ENCODE assay signal across 1 cellular context in the genomic region with DNA sequence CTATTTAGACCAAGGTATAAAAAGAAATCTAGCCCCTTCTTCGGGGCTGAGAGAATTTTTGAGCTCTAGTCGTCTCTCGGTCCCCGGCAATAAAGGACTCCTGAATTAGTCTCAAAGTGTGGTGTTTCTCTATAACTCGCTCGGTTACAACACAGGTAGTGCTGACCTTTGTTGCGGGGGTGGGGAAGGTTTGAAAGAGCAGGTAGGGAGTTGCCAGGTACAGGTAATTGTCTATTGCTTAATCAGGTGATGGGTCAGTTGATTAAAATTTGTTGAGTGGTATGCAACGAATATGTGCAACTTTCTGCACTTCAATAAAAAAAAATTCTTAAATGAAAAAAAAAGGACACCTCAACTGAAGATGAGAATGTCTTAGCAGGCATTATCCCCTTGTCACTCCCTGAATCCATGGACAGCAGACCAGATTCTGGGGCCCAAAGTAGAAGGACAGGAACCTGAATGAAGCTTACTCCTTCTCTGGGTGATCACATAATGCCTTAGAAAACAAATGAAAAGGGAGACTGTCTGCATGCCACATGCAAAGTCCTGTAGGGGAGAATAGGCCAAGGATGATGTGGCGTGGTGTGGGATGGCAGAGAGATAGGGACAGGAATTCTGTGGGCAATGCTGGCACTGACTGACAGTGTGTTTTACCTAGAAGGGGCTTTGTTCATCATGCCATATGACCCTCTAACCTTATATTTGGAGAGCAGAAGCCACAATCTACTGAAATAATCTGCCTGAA.
TF ChIP-seq lines count a peak whose summit lies in the region.

No MANE protein-coding gene starts in this region.

TF ChIP-seq in HepG2, 621 proteins besides CTCF, POLR2A, EP300 and RAD21:
- TF ChIP-seq, protein P1, sequence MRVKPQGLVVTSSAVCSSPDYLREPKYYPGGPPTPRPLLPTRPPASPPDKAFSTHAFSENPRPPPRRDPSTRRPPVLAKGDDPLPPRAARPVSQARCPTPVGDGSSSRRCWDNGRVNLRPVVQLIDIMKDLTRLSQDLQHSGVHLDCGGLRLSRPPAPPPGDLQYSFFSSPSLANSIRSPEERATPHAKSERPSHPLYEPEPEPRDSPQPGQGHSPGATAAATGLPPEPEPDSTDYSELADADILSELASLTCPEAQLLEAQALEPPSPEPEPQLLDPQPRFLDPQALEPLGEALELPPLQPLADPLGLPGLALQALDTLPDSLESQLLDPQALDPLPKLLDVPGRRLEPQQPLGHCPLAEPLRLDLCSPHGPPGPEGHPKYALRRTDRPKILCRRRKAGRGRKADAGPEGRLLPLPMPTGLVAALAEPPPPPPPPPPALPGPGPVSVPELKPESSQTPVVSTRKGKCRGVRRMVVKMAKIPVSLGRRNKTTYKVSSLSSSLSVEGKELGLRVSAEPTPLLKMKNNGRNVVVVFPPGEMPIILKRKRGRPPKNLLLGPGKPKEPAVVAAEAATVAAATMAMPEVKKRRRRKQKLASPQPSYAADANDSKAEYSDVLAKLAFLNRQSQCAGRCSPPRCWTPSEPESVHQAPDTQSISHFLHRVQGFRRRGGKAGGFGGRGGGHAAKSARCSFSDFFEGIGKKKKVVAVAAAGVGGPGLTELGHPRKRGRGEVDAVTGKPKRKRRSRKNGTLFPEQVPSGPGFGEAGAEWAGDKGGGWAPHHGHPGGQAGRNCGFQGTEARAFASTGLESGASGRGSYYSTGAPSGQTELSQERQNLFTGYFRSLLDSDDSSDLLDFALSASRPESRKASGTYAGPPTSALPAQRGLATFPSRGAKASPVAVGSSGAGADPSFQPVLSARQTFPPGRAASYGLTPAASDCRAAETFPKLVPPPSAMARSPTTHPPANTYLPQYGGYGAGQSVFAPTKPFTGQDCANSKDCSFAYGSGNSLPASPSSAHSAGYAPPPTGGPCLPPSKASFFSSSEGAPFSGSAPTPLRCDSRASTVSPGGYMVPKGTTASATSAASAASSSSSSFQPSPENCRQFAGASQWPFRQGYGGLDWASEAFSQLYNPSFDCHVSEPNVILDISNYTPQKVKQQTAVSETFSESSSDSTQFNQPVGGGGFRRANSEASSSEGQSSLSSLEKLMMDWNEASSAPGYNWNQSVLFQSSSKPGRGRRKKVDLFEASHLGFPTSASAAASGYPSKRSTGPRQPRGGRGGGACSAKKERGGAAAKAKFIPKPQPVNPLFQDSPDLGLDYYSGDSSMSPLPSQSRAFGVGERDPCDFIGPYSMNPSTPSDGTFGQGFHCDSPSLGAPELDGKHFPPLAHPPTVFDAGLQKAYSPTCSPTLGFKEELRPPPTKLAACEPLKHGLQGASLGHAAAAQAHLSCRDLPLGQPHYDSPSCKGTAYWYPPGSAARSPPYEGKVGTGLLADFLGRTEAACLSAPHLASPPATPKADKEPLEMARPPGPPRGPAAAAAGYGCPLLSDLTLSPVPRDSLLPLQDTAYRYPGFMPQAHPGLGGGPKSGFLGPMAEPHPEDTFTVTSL (CRISPR knock-in tag; IDR thresholded peaks at IDR 0.05; ENCODE audit: borderline replicate concordance): no peak
- TF ChIP-seq, protein P2, sequence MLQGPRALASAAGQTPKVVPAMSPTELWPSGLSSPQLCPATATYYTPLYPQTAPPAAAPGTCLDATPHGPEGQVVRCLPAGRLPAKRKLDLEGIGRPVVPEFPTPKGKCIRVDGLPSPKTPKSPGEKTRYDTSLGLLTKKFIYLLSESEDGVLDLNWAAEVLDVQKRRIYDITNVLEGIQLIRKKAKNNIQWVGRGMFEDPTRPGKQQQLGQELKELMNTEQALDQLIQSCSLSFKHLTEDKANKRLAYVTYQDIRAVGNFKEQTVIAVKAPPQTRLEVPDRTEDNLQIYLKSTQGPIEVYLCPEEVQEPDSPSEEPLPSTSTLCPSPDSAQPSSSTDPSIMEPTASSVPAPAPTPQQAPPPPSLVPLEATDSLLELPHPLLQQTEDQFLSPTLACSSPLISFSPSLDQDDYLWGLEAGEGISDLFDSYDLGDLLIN (CRISPR knock-in tag; IDR thresholded peaks at IDR 0.05; ENCODE audit: borderline replicate concordance): no peak
- TF ChIP-seq TARDBP (CRISPR knock-in tag; IDR thresholded peaks at IDR 0.05) (no peak), KMT2B (CRISPR knock-in tag; IDR thresholded peaks at IDR 0.05) (no peak), SAFB2 (CRISPR knock-in tag; IDR thresholded peaks at IDR 0.05; ENCODE audit: borderline replicate concordance, low read depth) (no peak), CCDC6 (CRISPR knock-in tag; IDR thresholded peaks at IDR 0.05) (no peak), TBX3 (IDR thresholded peaks at IDR 0.05; ENCODE audit: borderline replicate concordance) (no peak), XRCC5 (optimal IDR thresholded peaks at IDR 0.05; ENCODE audit: low read length) (no peak), ZNF337 (CRISPR knock-in tag; IDR thresholded peaks at IDR 0.05; ENCODE audit: borderline replicate concordance, low read depth) (no peak), U2AF2 (IDR thresholded peaks at IDR 0.05; ENCODE audit: low read depth, low read length) (no peak)
- TF ChIP-seq, protein P3, sequence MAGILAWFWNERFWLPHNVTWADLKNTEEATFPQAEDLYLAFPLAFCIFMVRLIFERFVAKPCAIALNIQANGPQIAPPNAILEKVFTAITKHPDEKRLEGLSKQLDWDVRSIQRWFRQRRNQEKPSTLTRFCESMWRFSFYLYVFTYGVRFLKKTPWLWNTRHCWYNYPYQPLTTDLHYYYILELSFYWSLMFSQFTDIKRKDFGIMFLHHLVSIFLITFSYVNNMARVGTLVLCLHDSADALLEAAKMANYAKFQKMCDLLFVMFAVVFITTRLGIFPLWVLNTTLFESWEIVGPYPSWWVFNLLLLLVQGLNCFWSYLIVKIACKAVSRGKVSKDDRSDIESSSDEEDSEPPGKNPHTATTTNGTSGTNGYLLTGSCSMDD (CRISPR knock-in tag; IDR thresholded peaks at IDR 0.05): no peak
